In the genomic region with DNA sequence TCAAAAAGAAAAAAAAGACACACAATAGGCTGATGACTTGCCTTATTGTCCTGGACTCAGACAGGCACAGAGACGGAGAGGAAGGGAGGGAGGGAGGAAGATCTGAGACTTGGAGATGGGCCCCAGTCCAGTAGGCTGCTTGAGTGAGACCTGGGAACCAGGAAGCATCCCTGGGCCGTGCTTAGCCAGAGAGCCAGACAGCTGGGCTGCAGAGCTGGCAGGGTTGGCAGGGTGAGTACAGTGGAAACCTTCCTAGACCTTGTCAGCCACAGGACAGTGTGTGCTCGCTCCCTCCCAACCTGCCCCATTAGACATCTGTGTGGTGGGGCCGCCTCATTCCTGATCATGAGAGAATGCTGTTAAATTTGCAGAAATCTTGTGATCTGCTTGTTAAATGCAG, we compare ENCODE assay signal across 14 cellular contexts.
A peak's percentile ranks its signal among the peaks of the same experiment; 100 is the strongest.
DNase-seq lines count a peak whose midpoint lies in the region; ATAC-seq and FAIRE-seq lines count a peak whose summit lies in the region.
"Had no signal": no experiment of that assay in that cellular context is flagged by ENCODE, and none has a peak within 500 bp of the region (broad histone marks: within the 10 kb centered on the region; RNA-seq: fewer than 3 reads in every experiment).

No MANE protein-coding gene starts in this region.

- no peak overlapping the region for H2BK120ac ChIP-seq in neuronal stem cell (ENCODE audit: low read depth, low read length)

- no peak overlapping the region for H3K4me3 ChIP-seq in neuronal stem cell (ENCODE audit: low read length in 2 of 2)
- H3K4me3 ChIP-seq: esophagus squamous epithelium had no signal

- H2AK5ac ChIP-seq in neuronal stem cell (ENCODE audit: low read depth, low read length) = no peak overlapping the region

- H3K4me1 ChIP-seq in neuronal stem cell (ENCODE audit: control insufficient read depth in 2 of 2, insufficient read depth in 1 of 2, low read depth in 1 of 2, low read length in 2 of 2) = peaks cover 0 to 9% of the 10 kb centered on the region in 2 donors
- H3K4me1 ChIP-seq: esophagus squamous epithelium had no signal

- H3K4ac ChIP-seq in neuronal stem cell (ENCODE audit: low read length) = no peak overlapping the region

- no peak overlapping the region for H3K14ac ChIP-seq in neuronal stem cell (ENCODE audit: low read length)

- ATAC-seq in GM18520 (IDR thresholded peaks at IDR 0.05; ENCODE audit: unreplicated experiment) (no peak), HG02642 (IDR thresholded peaks at IDR 0.05; ENCODE audit: poor library complexity, unreplicated experiment) (no peak)

- FAIRE-seq in HTR-8/SVneo (lab: Jason Lieb, UNC) = no peak

- H2BK15ac ChIP-seq in neuronal stem cell (ENCODE audit: low read length) = no peak overlapping the region

- H3K18ac ChIP-seq in neuronal stem cell (ENCODE audit: low read length) = peak overlapping the region; percentile 2

- no peak overlapping the region for H3K4me2 ChIP-seq in neuronal stem cell (ENCODE audit: insufficient read depth, low read length, poor library complexity, severe bottlenecking)

- no peak overlapping the region for H4K8ac ChIP-seq in neuronal stem cell (ENCODE audit: low read depth, low read length)

- H3K23ac ChIP-seq in neuronal stem cell (ENCODE audit: low read depth, low read length, poor library complexity) = no peak overlapping the region

- no peak overlapping the region for H2AFZ ChIP-seq in neuronal stem cell (ENCODE audit: low read length)

- no CpG with 5 or more reads among the region's 4 CpGs for WGBS in neuronal stem cell (ENCODE audit: extremely low coverage in 2 of 2, insufficient read length in 2 of 2, insufficient replicate concordance in 1 of 2), 2 donors

- H3K27ac ChIP-seq in neuronal stem cell (replicated peaks; ENCODE audit: low read length) = no peak overlapping the region
- H3K27ac ChIP-seq: esophagus squamous epithelium had no signal

- H3K9ac ChIP-seq in neuronal stem cell (ENCODE audit: low read depth, low read length, poor library complexity) = no peak overlapping the region

- no peaks in the 10 kb centered on the region for H3K36me3 ChIP-seq in neuronal stem cell (replicated peaks in 1 of 2; ENCODE audit: control insufficient read depth in 2 of 2, insufficient read depth in 2 of 2, low read length in 2 of 2)
- H3K36me3 ChIP-seq: esophagus squamous epithelium had no signal

- no peaks in the 10 kb centered on the region for H3K27me3 ChIP-seq in neuronal stem cell (ENCODE audit: control insufficient read depth in 3 of 3, insufficient read depth in 3 of 3, low read depth in 1 of 3, low read length in 3 of 3)

- H2BK12ac ChIP-seq in neuronal stem cell (ENCODE audit: low read length) = no peak overlapping the region

- H2BK5ac ChIP-seq in neuronal stem cell (ENCODE audit: low read length) = no peak overlapping the region

- DNase-seq in D341Med (ENCODE audit: low spot score) = peak; percentile 12
- peak; percentile 29 for DNase-seq in M059J (ENCODE audit: low read depth)
- peak; percentile 13 for DNase-seq in dermis blood vessel endothelial cell
- no peak for DNase-seq in neuronal stem cell (ENCODE audit: low spot score)
- DNase-seq in HuH-7 (ENCODE audit: low spot score) = no peak
- no peak for DNase-seq in HTR-8/SVneo (ENCODE audit: insufficient read length, low spot score)
- DNase-seq: DMS153, esophagus squamous epithelium, GOT3, NCI-H2081, NCI-H526 treated with DMSO at 0.1 percent for 48 hours, SW 1271 had no signal

- peaks cover 0 to 8% of the 10 kb centered on the region in 2 donors for H3K9me3 ChIP-seq in neuronal stem cell (replicated peaks in 1 of 2; ENCODE audit: control insufficient read depth in 2 of 2, insufficient read depth in 1 of 2, low read depth in 1 of 2, low read length in 2 of 2)
- H3K9me3 ChIP-seq: esophagus squamous epithelium had no signal

- H3K79me1 ChIP-seq in neuronal stem cell (ENCODE audit: low read depth, low read length) = no peaks in the 10 kb centered on the region

- no peak overlapping the region for H4K91ac ChIP-seq in neuronal stem cell (ENCODE audit: low read depth, low read length, poor library complexity)

Comparison
In these comparisons a context has a peak if more than half of its experiments do, and no peak if none do; other contexts are left out.
1. DNase-seq: peak in D341Med (single experiment), M059J (single experiment) and dermis blood vessel endothelial cell (single experiment); none in neuronal stem cell (single experiment), HuH-7 (single experiment) and HTR-8/SVneo (single experiment).